In the genomic region with DNA sequence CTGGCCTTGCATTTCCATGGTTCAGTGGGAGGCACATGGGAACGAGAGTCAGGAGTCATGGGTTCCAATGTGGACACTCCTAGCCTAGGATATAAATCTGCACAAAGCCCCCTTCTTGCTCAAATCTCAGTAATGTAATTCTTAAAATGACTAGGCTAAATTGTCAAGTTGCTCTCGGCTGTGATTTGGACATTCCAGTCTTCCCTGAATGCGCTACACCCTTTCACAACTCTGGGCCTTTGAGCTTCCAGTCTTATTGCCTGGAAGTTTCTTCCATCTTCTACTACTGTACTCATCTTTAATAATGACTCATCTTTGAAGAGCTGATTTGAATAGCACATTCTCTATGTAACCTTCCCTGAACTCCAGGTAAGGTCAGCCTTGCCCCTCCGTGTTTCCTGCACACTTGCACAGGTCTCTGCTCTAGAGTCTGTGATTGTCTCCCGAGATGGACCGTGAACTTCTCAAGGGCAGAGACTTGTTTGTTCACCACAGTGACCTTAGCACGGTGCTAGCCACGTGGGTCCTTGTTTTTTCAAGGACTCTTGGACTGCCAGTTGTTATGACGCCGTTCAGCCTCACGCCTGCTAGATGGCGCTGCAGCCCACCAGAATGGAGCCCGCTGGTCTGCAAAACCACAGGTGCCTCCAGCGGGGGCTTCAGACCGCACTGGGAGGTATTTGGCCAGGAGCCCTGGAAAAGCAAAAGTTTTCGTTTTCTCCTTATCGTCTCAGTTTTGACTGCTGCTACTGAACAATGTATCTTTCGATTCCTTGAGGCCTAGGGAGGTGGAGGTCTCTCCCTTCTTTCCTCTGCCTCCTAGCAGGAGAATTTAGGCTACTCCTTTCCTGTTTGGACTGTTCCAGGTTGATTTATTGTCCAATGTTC, we compare ENCODE assay signal across 1 cellular context.
TF ChIP-seq lines count a peak whose summit lies in the region.

No MANE protein-coding gene starts in this region.

TF ChIP-seq in WTC11, 78 proteins besides CTCF, POLR2A, EP300 and RAD21 (continued from another document):
- TF ChIP-seq, protein P1, sequence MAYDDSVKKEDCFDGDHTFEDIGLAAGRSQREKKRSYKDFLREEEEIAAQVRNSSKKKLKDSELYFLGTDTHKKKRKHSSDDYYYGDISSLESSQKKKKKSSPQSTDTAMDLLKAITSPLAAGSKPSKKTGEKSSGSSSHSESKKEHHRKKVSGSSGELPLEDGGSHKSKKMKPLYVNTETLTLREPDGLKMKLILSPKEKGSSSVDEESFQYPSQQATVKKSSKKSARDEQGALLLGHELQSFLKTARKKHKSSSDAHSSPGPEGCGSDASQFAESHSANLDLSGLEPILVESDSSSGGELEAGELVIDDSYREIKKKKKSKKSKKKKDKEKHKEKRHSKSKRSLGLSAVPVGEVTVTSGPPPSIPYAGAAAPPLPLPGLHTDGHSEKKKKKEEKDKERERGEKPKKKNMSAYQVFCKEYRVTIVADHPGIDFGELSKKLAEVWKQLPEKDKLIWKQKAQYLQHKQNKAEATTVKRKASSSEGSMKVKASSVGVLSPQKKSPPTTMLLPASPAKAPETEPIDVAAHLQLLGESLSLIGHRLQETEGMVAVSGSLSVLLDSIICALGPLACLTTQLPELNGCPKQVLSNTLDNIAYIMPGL (CRISPR knock-in tag; IDR thresholded peaks at IDR 0.05) = 0 out of 2 replicates have a peak, but pooled peaks have one; percentile 35
- TF ChIP-seq, protein P2, sequence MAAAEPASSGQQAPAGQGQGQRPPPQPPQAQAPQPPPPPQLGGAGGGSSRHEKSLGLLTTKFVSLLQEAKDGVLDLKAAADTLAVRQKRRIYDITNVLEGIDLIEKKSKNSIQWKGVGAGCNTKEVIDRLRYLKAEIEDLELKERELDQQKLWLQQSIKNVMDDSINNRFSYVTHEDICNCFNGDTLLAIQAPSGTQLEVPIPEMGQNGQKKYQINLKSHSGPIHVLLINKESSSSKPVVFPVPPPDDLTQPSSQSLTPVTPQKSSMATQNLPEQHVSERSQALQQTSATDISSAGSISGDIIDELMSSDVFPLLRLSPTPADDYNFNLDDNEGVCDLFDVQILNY (CRISPR knock-in tag; IDR thresholded peaks at IDR 0.05) = no peak
- TF ChIP-seq, protein P3, sequence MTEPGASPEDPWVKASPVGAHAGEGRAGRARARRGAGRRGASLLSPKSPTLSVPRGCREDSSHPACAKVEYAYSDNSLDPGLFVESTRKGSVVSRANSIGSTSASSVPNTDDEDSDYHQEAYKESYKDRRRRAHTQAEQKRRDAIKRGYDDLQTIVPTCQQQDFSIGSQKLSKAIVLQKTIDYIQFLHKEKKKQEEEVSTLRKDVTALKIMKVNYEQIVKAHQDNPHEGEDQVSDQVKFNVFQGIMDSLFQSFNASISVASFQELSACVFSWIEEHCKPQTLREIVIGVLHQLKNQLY (CRISPR knock-in tag; IDR thresholded peaks at IDR 0.05) = no peak
- TF ChIP-seq AR (CRISPR knock-in tag; IDR thresholded peaks at IDR 0.05) = no peak
- no peak for TF ChIP-seq ZNF396 (CRISPR knock-in tag; IDR thresholded peaks at IDR 0.05; ENCODE audit: borderline replicate concordance)
- TF ChIP-seq, protein P4, sequence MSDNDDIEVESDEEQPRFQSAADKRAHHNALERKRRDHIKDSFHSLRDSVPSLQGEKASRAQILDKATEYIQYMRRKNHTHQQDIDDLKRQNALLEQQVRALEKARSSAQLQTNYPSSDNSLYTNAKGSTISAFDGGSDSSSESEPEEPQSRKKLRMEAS (CRISPR knock-in tag; IDR thresholded peaks at IDR 0.05) = peak; percentile 49; the same call in 1 of the 2 replicates
- TF ChIP-seq USF1 (CRISPR knock-in tag; IDR thresholded peaks at IDR 0.05) = peak; percentile 24; the same call in 1 of the 2 replicates
- no peak for TF ChIP-seq MXD4 (CRISPR knock-in tag; IDR thresholded peaks at IDR 0.05; ENCODE audit: borderline replicate concordance)
- peak; percentile 78 for TF ChIP-seq ZNF423 (CRISPR knock-in tag; IDR thresholded peaks at IDR 0.05)
- TF ChIP-seq ESRRA (CRISPR knock-in tag; IDR thresholded peaks at IDR 0.05; ENCODE audit: borderline replicate concordance) = no peak
- TF ChIP-seq EMX1 (CRISPR knock-in tag; IDR thresholded peaks at IDR 0.05) = no peak
TF ChIP-seq in WTC11: peak in this region for 5.
